Comparison of ENCODE assay signal across 30 cellular contexts in the genomic region with DNA sequence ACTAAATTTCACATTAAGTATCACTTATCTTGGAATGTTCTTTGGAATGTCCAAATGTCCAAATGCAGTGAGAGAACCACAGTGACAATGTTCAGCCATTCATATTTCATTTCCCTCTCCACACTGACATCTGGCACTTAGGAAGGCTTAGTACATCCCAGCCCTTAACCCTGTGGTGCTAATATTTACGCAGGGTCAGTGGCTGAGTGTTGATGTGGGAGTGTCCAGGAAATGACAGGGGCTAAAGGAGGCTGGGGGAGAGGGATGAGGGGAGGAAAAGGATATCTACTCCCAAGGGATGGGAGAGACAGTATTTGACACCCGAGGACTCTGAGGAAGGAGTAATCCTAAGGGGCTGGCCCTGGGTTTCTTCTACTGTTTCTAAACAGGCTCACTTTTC. TPM values are rescaled to one million over a fixed set of nuclear protein-coding genes. Genes with fewer than 3 reads are reported as not detected.
A peak's percentile ranks its signal among the peaks of the same experiment; 100 is the strongest.
DNase-seq lines count a peak whose midpoint lies in the region; ATAC-seq and TF ChIP-seq lines count a peak whose summit lies in the region.
"Had no signal": no experiment of that assay in that cellular context is flagged by ENCODE, and none has a peak within 500 bp of the region (broad histone marks: within the 10 kb centered on the region; RNA-seq: fewer than 3 reads in every experiment).

No MANE protein-coding gene starts in this region.

- no peaks in the 10 kb centered on the region for H3K36me3 Mint-ChIP-seq in chondrocyte (ENCODE audit: low read depth)
- H3K36me3 Mint-ChIP-seq in CD4-positive, alpha-beta memory T cell: no peaks in the 10 kb centered on the region
- H3K36me3 Mint-ChIP-seq: natural killer cell treated with Interleukin-12 subunit alpha and Interleukin-12 subunit beta and Interleukin-15 and Interleukin-18, amount 100 ng/mL, for 72 hours had no signal

- POLR2A ChIA-PET in CD4-positive, alpha-beta memory T cell (lab: Charles Lee; ENCODE audit: partially characterized antibody): no interaction called here

- intact Hi-C loops in upper lobe of right lung (cut with DNase I): no loop called here
- intact Hi-C loops in CD4-positive, alpha-beta memory T cell (cut with micrococcal nuclease): no loop called here

- no peaks in the 10 kb centered on the region for H3K36me3 ChIP-seq in upper lobe of right lung
- no peaks in the 10 kb centered on the region for H3K36me3 ChIP-seq in CD4-positive, alpha-beta memory T cell (ENCODE audit: insufficient read depth, low read length)
- H3K36me3 ChIP-seq: BE2C, heart left ventricle, MG63, sigmoid colon, upper lobe of left lung had no signal

- TF ChIP-seq CTCF in chondrocyte (IDR thresholded peaks at IDR 0.05): no peak
- no peak for TF ChIP-seq CTCF in upper lobe of right lung (IDR thresholded peaks at IDR 0.05)

- no peak overlapping the region for H3K27ac ChIP-seq in upper lobe of right lung
- no peak overlapping the region for H3K27ac ChIP-seq in CD4-positive, alpha-beta memory T cell (ENCODE audit: low read depth, low read length)
- H3K27ac ChIP-seq: heart left ventricle, parathyroid adenoma, RWPE1, sigmoid colon, upper lobe of left lung had no signal

- H3K27ac Mint-ChIP-seq in chondrocyte (ENCODE audit: unreplicated experiment): peak overlapping the region; percentile 39
- H3K27ac Mint-ChIP-seq in CD4-positive, alpha-beta memory T cell: peak overlapping the region in 1 of 7 donors; percentile 75
- H3K27ac Mint-ChIP-seq: activated CD8-positive, alpha-beta T cell treated with anti-CD3 and anti-CD28 coated beads for 36 hours; dendritic cell treated with granulocyte-macrophage colony-stimulating factor and Interleukin-4, amounts not matched to agents 40 ng/mL and 50 ng/mL, for 4 days; natural killer cell treated with Interleukin-12 subunit alpha and Interleukin-12 subunit beta and Interleukin-15 and Interleukin-18, amount 100 ng/mL, for 72 hours had no signal

- peaks cover 4% of the 10 kb centered on the region for H3K4me1 Mint-ChIP-seq in chondrocyte (ENCODE audit: low read depth)
- no peaks in the 10 kb centered on the region for H3K4me1 Mint-ChIP-seq in CD4-positive, alpha-beta memory T cell

- no peak overlapping the region for H3K4me3 Mint-ChIP-seq in chondrocyte (ENCODE audit: unreplicated experiment)
- H3K4me3 Mint-ChIP-seq in CD4-positive, alpha-beta memory T cell: no peak overlapping the region
- H3K4me3 Mint-ChIP-seq: activated CD8-positive, alpha-beta T cell treated with anti-CD3 and anti-CD28 coated beads for 36 hours; activated T-cell treated with anti-CD3 and anti-CD28 coated beads, Interleukin-2, amount 50 U/mL, for 4 hours; dendritic cell treated with granulocyte-macrophage colony-stimulating factor and Interleukin-4, amounts not matched to agents 40 ng/mL and 50 ng/mL, for 4 days; natural killer cell treated with Interleukin-12 subunit alpha and Interleukin-12 subunit beta and Interleukin-15 and Interleukin-18, amount 100 ng/mL, for 72 hours had no signal

- H3K27me3 ChIP-seq in upper lobe of right lung: no peaks in the 10 kb centered on the region
- no peaks in the 10 kb centered on the region for H3K27me3 ChIP-seq in CD4-positive, alpha-beta memory T cell (ENCODE audit: insufficient read depth, low read length)
- H3K27me3 ChIP-seq: BE2C, heart left ventricle, MG63, sigmoid colon, upper lobe of left lung had no signal

- CTCF ChIA-PET in CD4-positive, alpha-beta memory T cell (lab: Charles Lee; ENCODE audit: partially characterized antibody): no interaction called here

- no peaks in the 10 kb centered on the region for H3K27me3 Mint-ChIP-seq in chondrocyte (ENCODE audit: low read depth)
- peaks cover 0 to 4% of the 10 kb centered on the region in 2 donors for H3K27me3 Mint-ChIP-seq in CD4-positive, alpha-beta memory T cell
- H3K27me3 Mint-ChIP-seq: dendritic cell treated with granulocyte-macrophage colony-stimulating factor and Interleukin-4, amounts not matched to agents 40 ng/mL and 50 ng/mL, for 4 days had no signal

- ATAC-seq in upper lobe of right lung (peak; percentile 43), GM19455 (IDR thresholded peaks at IDR 0.05; ENCODE audit: unreplicated experiment) (no peak)
- ATAC-seq: activated CD8-positive, alpha-beta T cell treated with anti-CD3 and anti-CD28 coated beads for 36 hours; activated T-cell treated with anti-CD3 and anti-CD28 coated beads, Interleukin-2, amount 50 U/mL, for 4 hours; heart left ventricle; left ventricle myocardium superior had no signal

- H3K9me3 ChIP-seq in upper lobe of right lung: no peaks in the 10 kb centered on the region
- H3K9me3 ChIP-seq in CD4-positive, alpha-beta memory T cell (ENCODE audit: control insufficient read depth in 1 of 2, low read length in 2 of 2): no peaks in the 10 kb centered on the region
- H3K9me3 ChIP-seq: BE2C, heart left ventricle, MG63, sigmoid colon, upper lobe of left lung had no signal

- peaks cover 3% of the 10 kb centered on the region for H3K9me3 Mint-ChIP-seq in chondrocyte (ENCODE audit: low read depth)
- H3K9me3 Mint-ChIP-seq in CD4-positive, alpha-beta memory T cell: no peaks in the 10 kb centered on the region
- H3K9me3 Mint-ChIP-seq: activated CD8-positive, alpha-beta T cell treated with anti-CD3 and anti-CD28 coated beads for 36 hours; activated T-cell treated with anti-CD3 and anti-CD28 coated beads, Interleukin-2, amount 50 U/mL, for 4 hours; dendritic cell treated with granulocyte-macrophage colony-stimulating factor and Interleukin-4, amounts not matched to agents 40 ng/mL and 50 ng/mL, for 4 days; natural killer cell treated with Interleukin-12 subunit alpha and Interleukin-12 subunit beta and Interleukin-15 and Interleukin-18, amount 100 ng/mL, for 72 hours had no signal

- H3K4me1 ChIP-seq in upper lobe of right lung: no peaks in the 10 kb centered on the region
- H3K4me1 ChIP-seq in CD4-positive, alpha-beta memory T cell (ENCODE audit: insufficient read depth, low read length): no peaks in the 10 kb centered on the region
- H3K4me1 ChIP-seq: BE2C, heart left ventricle, parathyroid adenoma, sigmoid colon, upper lobe of left lung had no signal

- no peak overlapping the region for H3K4me3 ChIP-seq in upper lobe of right lung
- no peak overlapping the region for H3K4me3 ChIP-seq in CD4-positive, alpha-beta memory T cell (ENCODE audit: low read length in 2 of 2)
- H3K4me3 ChIP-seq: heart left ventricle, MG63, sigmoid colon, upper lobe of left lung had no signal

- DNase-seq in activated CD8-positive, alpha-beta memory T cell treated with anti-CD3 and anti-CD28 coated beads for 24 hours: peak; percentile 17
- DNase-seq in activated CD8-positive, alpha-beta memory T cell treated with anti-CD3 and anti-CD28 coated beads, Interleukin-2, amount 50 U/mL, for 48 hours: no peak
- DNase-seq in NCI-H524 treated with DMSO at 0.1 percent for 48 hours (lab: John Stamatoyannopoulos, UW): peak; percentile 55
- DNase-seq in chondrocyte (ENCODE audit: low spot score): no peak
- peak; percentile 4 for DNase-seq in upper lobe of right lung
- no peak for DNase-seq in CD4-positive, alpha-beta memory T cell
- no peak for DNase-seq in RKO (ENCODE audit: low spot score)
- DNase-seq: activated CD4-positive, CD25-positive, alpha-beta regulatory T cell treated with anti-CD3 and anti-CD28 coated beads, Interleukin-2, amount 50 U/mL, for 72 hours; activated CD8-positive, alpha-beta T cell treated with anti-CD3 and anti-CD28 coated beads for 36 hours; activated naive CD4-positive, alpha-beta T cell; activated T-cell treated with anti-CD3 and anti-CD28 coated beads, Interleukin-2, amount 50 U/mL, for 4 hours; amniotic stem cell; BE2C; Calu3; heart left ventricle; left ventricle myocardium superior; MG63; midbrain; NCI-H1694; sigmoid colon; stimulated activated CD8-positive, alpha-beta memory T cell treated with anti-CD3 and anti-CD28 coated beads, Interleukin-4, amount 100 ng/mL, for 48 hours; T1000; upper lobe of left lung had no signal

RNA-seq across cellular contexts. Expression of a gene that starts 14.1 kb away (rescaled TPM):
- total RNA-seq in chondrocyte: not detected in 3 replicates
- 1.2 TPM for total RNA-seq in upper lobe of right lung
- 100 to 1,000 TPM in 1 of 2 experiments, 10 to 100 TPM in 1; 99.6 to 101 TPM for total RNA-seq in CD4-positive, alpha-beta memory T cell
- 10 to 100 TPM in 1 of 2 donors, 1 to 10 TPM in 1; 9.9 to 34.7 TPM for polyA plus RNA-seq in CD4-positive, alpha-beta memory T cell
- total RNA-seq: A673, Calu3, H4, left ventricle myocardium superior had no signal

Comparison
In these comparisons a context has a peak if more than half of its experiments do, and no peak if none do; other contexts are left out.
1. DNase-seq: peak in activated CD8-positive, alpha-beta memory T cell treated with anti-CD3 and anti-CD28 coated beads for 24 hours (single experiment), NCI-H524 treated with DMSO at 0.1 percent for 48 hours (single experiment) and upper lobe of right lung (single experiment); none in activated CD8-positive, alpha-beta memory T cell treated with anti-CD3 and anti-CD28 coated beads, Interleukin-2, amount 50 U/mL, for 48 hours (single experiment), chondrocyte (single experiment), CD4-positive, alpha-beta memory T cell (0 of 5) and RKO (single experiment).
2. RNA of a gene that starts 14.1 kb away (total RNA-seq): 99.6 to 101 TPM in CD4-positive, alpha-beta memory T cell; 1.2 TPM in upper lobe of right lung (single experiment) and not detected in chondrocyte; every median in the first group is over 10 times any median in the second.